Comparison of ENCODE assay signal across 16 cellular contexts in the genomic region with DNA sequence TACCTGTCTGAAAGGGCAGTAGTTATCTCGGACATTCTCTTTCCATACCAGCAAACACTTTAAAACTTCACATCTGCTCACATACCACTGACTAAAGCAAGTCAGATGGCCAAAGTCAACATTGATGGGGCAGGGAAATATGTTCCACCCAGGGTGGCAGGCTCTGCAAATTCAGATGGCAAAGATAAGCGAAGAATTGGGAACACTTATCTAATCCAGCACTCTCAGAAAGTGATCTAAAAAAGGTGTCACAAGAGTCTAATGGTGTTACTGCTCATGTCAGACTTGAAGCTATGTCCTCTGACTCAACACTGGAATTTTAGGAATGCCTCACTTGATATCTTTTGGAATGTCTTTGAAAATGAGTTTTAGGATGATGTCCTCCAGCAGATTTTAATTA.
"Had no signal": no experiment of that assay in that cellular context is flagged by ENCODE, and none has a peak within 500 bp of the region (broad histone marks: within the 10 kb centered on the region; RNA-seq: fewer than 3 reads in every experiment).

No MANE protein-coding gene starts in this region.

- H3K4me3 Mint-ChIP-seq: activated CD4-positive, alpha-beta T cell treated with anti-CD3 and anti-CD28 coated beads for 36 hours; activated CD8-positive, alpha-beta T cell treated with anti-CD3 and anti-CD28 coated beads for 36 hours; activated T-helper 1 cell treated with anti-CD3 and anti-CD28 coated beads, Interleukin-12 subunit alpha, Interleukin-12 subunit beta, Interleukin-2, Interleukin-4 antibody, amounts not matched to agents 30 ng/mL and 10 ng/mL and 1 ng/mL, durations not matched to agents 14 hours and 24 hours and 36 hours; T-cell had no signal

- H3K27me3 Mint-ChIP-seq: activated CD4-positive, alpha-beta T cell treated with anti-CD3 and anti-CD28 coated beads for 36 hours; activated CD8-positive, alpha-beta T cell treated with anti-CD3 and anti-CD28 coated beads for 36 hours; T-cell had no signal

- DNase-seq: activated CD4-positive, alpha-beta T cell treated with anti-CD3 and anti-CD28 coated beads for 36 hours; activated CD8-positive, alpha-beta memory T cell treated with anti-CD3 and anti-CD28 coated beads, Interleukin-2, amount 50 U/mL, for 48 hours; activated CD8-positive, alpha-beta T cell treated with anti-CD3 and anti-CD28 coated beads for 36 hours; activated naive CD4-positive, alpha-beta T cell; dermis blood vessel endothelial cell; erythroblast; glutamatergic neuron; ovary; stimulated activated CD4-positive, alpha-beta T cell treated with anti-CD3 and anti-CD28 coated beads, Interleukin-2, amount 100 ng/mL, for 48 hours; stimulated activated naive CD4-positive, alpha-beta T cell treated with Interleukin-2 at 50 U/mL for 16 hours; T-cell; T1000; WERI-Rb-1 had no signal

- H3K4me1 ChIP-seq: suprapubic skin had no signal

- ATAC-seq: activated CD4-positive, alpha-beta T cell treated with anti-CD3 and anti-CD28 coated beads for 36 hours; activated CD8-positive, alpha-beta T cell treated with anti-CD3 and anti-CD28 coated beads for 36 hours; left lobe of liver; T-cell had no signal

- H3K4me1 Mint-ChIP-seq: activated CD4-positive, alpha-beta T cell treated with anti-CD3 and anti-CD28 coated beads for 36 hours; T-cell had no signal

- H3K4me3 ChIP-seq: ovary, suprapubic skin had no signal

- H3K9me3 ChIP-seq: ovary, suprapubic skin had no signal

- H3K36me3 ChIP-seq: ovary, suprapubic skin, WERI-Rb-1 had no signal

- H3K36me3 Mint-ChIP-seq: T-cell had no signal

- H3K9me3 Mint-ChIP-seq: activated CD8-positive, alpha-beta T cell treated with anti-CD3 and anti-CD28 coated beads for 36 hours; activated T-helper 1 cell treated with anti-CD3 and anti-CD28 coated beads, Interleukin-12 subunit alpha, Interleukin-12 subunit beta, Interleukin-2, Interleukin-4 antibody, amounts not matched to agents 30 ng/mL and 10 ng/mL and 1 ng/mL, durations not matched to agents 14 hours and 24 hours and 36 hours had no signal

- H3K27ac ChIP-seq: ovary, suprapubic skin, WERI-Rb-1 had no signal

- H3K27ac Mint-ChIP-seq: activated CD4-positive, alpha-beta T cell treated with anti-CD3 and anti-CD28 coated beads for 36 hours; activated CD8-positive, alpha-beta T cell treated with anti-CD3 and anti-CD28 coated beads for 36 hours; activated T-helper 1 cell treated with anti-CD3 and anti-CD28 coated beads, Interleukin-12 subunit alpha, Interleukin-12 subunit beta, Interleukin-2, Interleukin-4 antibody, amounts not matched to agents 30 ng/mL and 10 ng/mL and 1 ng/mL, durations not matched to agents 14 hours and 24 hours and 36 hours; T-cell had no signal

- H3K27me3 ChIP-seq: ovary, suprapubic skin had no signal
